ENCODE assay signal across 9 cellular contexts in the genomic region with DNA sequence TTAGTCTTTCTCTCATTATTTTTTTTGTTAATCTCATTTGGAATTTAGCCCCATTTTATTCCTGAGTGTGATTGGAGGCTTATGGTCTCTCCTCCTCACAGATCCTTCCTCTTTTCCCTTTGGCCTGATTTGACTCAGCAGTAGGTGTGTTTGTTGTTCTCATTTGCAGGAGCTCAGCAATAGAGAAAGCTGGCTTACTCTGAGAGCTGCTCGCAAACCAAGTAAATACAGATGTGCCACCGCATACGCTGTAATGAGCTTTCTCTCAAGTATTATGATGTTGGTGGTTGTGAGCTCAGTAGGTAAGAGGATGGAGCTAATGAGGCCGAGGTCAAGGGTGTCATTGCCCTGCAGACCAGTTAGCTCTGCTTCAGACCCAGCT.
A peak's percentile ranks its signal among the peaks of the same experiment; 100 is the strongest.
DNase-seq lines count a peak whose midpoint lies in the region; ATAC-seq and TF ChIP-seq lines count a peak whose summit lies in the region.
"Had no signal": no experiment of that assay in that cellular context is flagged by ENCODE, and none has a peak within 500 bp of the region (broad histone marks: within the 10 kb centered on the region; RNA-seq: fewer than 3 reads in every experiment).

No MANE protein-coding gene starts in this region.

- 46 to 74% methylated on average over 4 of the region's 4 CpGs for WGBS in mesodermal cell (ENCODE audit: insufficient coverage in 2 of 2), 2 experiments

- H3K4me3 ChIP-seq in GM12864 (ENCODE audit: low read depth, low read length) = no peak overlapping the region; the same call in 1 of the 2 replicates
- H3K4me3 ChIP-seq in mesodermal cell (ENCODE audit: extremely low read depth, insufficient read depth, low read length, poor library complexity, severe bottlenecking) = no peak overlapping the region

- H3K27ac ChIP-seq in mesodermal cell (ENCODE audit: low read depth, low read length, severe bottlenecking) = peak overlapping the region; percentile 17

- H3K9me3 ChIP-seq in mesodermal cell (ENCODE audit: control insufficient read depth, low read length) = no peaks in the 10 kb centered on the region

- peaks cover 33% of the 10 kb centered on the region for H3K4me1 ChIP-seq in mesodermal cell (ENCODE audit: control insufficient read depth, insufficient read depth, low read length, poor library complexity, severe bottlenecking)

- ATAC-seq in HG02678 (IDR thresholded peaks at IDR 0.05; ENCODE audit: unreplicated experiment) = peak; percentile 67
- no peak for ATAC-seq in HG03135 (IDR thresholded peaks at IDR 0.05; ENCODE audit: unreplicated experiment)

- DNase-seq in GM12864 (ENCODE audit: low read depth) (peak; percentile 43), NCI-H2196 treated with DMSO at 0.1 percent for 48 hours (lab: John Stamatoyannopoulos, UW; ENCODE audit: unreplicated experiment) (peak; percentile 67), mucosa of gallbladder (ENCODE audit: low spot score) (no peak), NCI-H128 (lab: John Stamatoyannopoulos, UW; ENCODE audit: unreplicated experiment) (no peak)
- DNase-seq in stimulated activated CD4-positive, alpha-beta T cell treated with anti-CD3 and anti-CD28 coated beads, Interleukin-4, amount 100 ng/mL, for 1 hour = no peak
- DNase-seq: right cardiac atrium had no signal

- no peak for TF ChIP-seq CTCF in GM12864 (IDR thresholded peaks at IDR 0.05; ENCODE audit: low read depth, low read length, missing control alignments)

- peaks cover 60% of the 10 kb centered on the region for H3K36me3 ChIP-seq in mesodermal cell (ENCODE audit: control insufficient read depth, insufficient read depth, low read length)

Comparison
In these comparisons a context has a peak if more than half of its experiments do, and no peak if none do; other contexts are left out.
1. DNase-seq: peak in GM12864 (single experiment) and NCI-H2196 treated with DMSO at 0.1 percent for 48 hours (single experiment); none in mucosa of gallbladder (single experiment), NCI-H128 (single experiment) and stimulated activated CD4-positive, alpha-beta T cell treated with anti-CD3 and anti-CD28 coated beads, Interleukin-4, amount 100 ng/mL, for 1 hour (single experiment).